ENCODE assay signal across 2 cellular contexts in genomic region chr21:23968008-23968407, GRCh38.
TF ChIP-seq lines count a peak whose summit lies in the region.

No MANE protein-coding gene starts in this region.

TF ChIP-seq in HepG2, 621 proteins besides CTCF, POLR2A, EP300 and RAD21:
- TF ChIP-seq NFKBIZ (CRISPR knock-in tag; IDR thresholded peaks at IDR 0.05), result no peak
- no peak for TF ChIP-seq ARID5B (CRISPR knock-in tag; IDR thresholded peaks at IDR 0.05)
- no peak for TF ChIP-seq ARNT (IDR thresholded peaks at IDR 0.05)
- TF ChIP-seq ZNF557 (CRISPR knock-in tag; IDR thresholded peaks at IDR 0.05), result no peak
- TF ChIP-seq ZNF432 (CRISPR knock-in tag; IDR thresholded peaks at IDR 0.05; ENCODE audit: borderline replicate concordance), result no peak
- TF ChIP-seq ZNF337 (CRISPR knock-in tag; IDR thresholded peaks at IDR 0.05; ENCODE audit: borderline replicate concordance, low read depth), result no peak
- no peak for TF ChIP-seq FOXP4 (CRISPR knock-in tag; IDR thresholded peaks at IDR 0.05)
- no peak for TF ChIP-seq ZBTB20 (CRISPR knock-in tag; IDR thresholded peaks at IDR 0.05; ENCODE audit: borderline replicate concordance, low read depth)
- TF ChIP-seq RXRA (CRISPR knock-in tag; IDR thresholded peaks at IDR 0.05), result no peak
- TF ChIP-seq ZNF143 (CRISPR knock-in tag; IDR thresholded peaks at IDR 0.05), result no peak
- no peak for TF ChIP-seq RBAK (CRISPR knock-in tag; IDR thresholded peaks at IDR 0.05)

TF ChIP-seq in SK-N-SH, 30 proteins besides CTCF, POLR2A, EP300 and RAD21:
- TF ChIP-seq MAX (IDR thresholded peaks at IDR 0.05; ENCODE audit: low read depth) (no peak), RCOR1 (IDR thresholded peaks at IDR 0.05; ENCODE audit: low read length) (no peak), GABPA (IDR thresholded peaks at IDR 0.05; ENCODE audit: low read depth) (no peak), IRF3 (IDR thresholded peaks at IDR 0.05; ENCODE audit: low read depth, low read length) (no peak), RXRA (IDR thresholded peaks at IDR 0.05; ENCODE audit: borderline replicate concordance, low read depth) (no peak), GATA2 (CRISPR knock-in tag; IDR thresholded peaks at IDR 0.05) (no peak), FOXJ3 (CRISPR knock-in tag; IDR thresholded peaks at IDR 0.05) (no peak), FOSL2 (IDR thresholded peaks at IDR 0.05; ENCODE audit: borderline replicate concordance, low read depth) (no peak)
TF ChIP-seq in SK-N-SH: peak in this region for 0.
